28 cellular contexts compared by ENCODE assay signal in genomic region chr3:72721696-72722381, GRCh38.
DNase-seq lines count a peak whose midpoint lies in the region; ATAC-seq, FAIRE-seq and TF ChIP-seq lines count a peak whose summit lies in the region.
"Had no signal": no experiment of that assay in that cellular context is flagged by ENCODE, and none has a peak within 500 bp of the region (broad histone marks: within the 10 kb centered on the region; RNA-seq: fewer than 3 reads in every experiment).

No MANE protein-coding gene starts in this region.

- H3K9me3 ChIP-seq in HEK293 (ENCODE audit: control insufficient read depth, insufficient read depth, low read depth, low read length) (no peaks in the 10 kb centered on the region), pancreas (no peaks in the 10 kb centered on the region)
- H3K9me3 ChIP-seq: BLaER1 treated with 17β-estradiol and CSF1 and Interleukin-3, amounts not matched to agents 10 nM and 100 nM; colonic mucosa; esophagus squamous epithelium; left lung; stomach; tibial artery had no signal

- DNase-seq in activated T-helper 1 cell treated with anti-CD3 and anti-CD28 coated beads, Interleukin-12 subunit alpha, Interleukin-12 subunit beta, Interleukin-2, Interleukin-4 antibody, amounts not matched to agents 30 ng/mL and 10 ng/mL and 1 ng/mL, durations not matched to agents 14 hours and 24 hours and 36 hours (ENCODE audit: low spot score) = no peak
- DNase-seq in nephron progenitor cell (no peak), pancreas (no peak), NCI-H526 treated with DMSO at 0.1 percent for 48 hours (lab: John Stamatoyannopoulos, UW) (no peak), HUDEP-2 (lab: John Stamatoyannopoulos, UW; ENCODE audit: unreplicated experiment in 76 of 76) (no peak), NCI-H1930 (lab: John Stamatoyannopoulos, UW) (no peak)
- DNase-seq: activated CD4-positive, alpha-beta memory T cell treated with anti-CD3 and anti-CD28 coated beads, Interleukin-2, amount 10 ng/mL, durations not matched to agents 7 days and 5 days; activated CD4-positive, CD25-positive, alpha-beta regulatory T cell; activated T-cell treated with anti-CD3 and anti-CD28 coated beads for 4 hours; brain microvascular endothelial cell; colonic mucosa; DND-41; esophagus squamous epithelium; HCEC 1CT; immature natural killer cell; left lung; natural killer cell; NCI-H1048; NCI-H187 treated with DMSO at 0.1 percent for 48 hours; posterior cingulate gyrus; stomach; T-helper 9 cell; tibial artery had no signal

- intact Hi-C loops in activated T-helper 1 cell treated with anti-CD3 and anti-CD28 coated beads, Interleukin-12 subunit alpha, Interleukin-12 subunit beta, Interleukin-2, Interleukin-4 antibody, amounts not matched to agents 30 ng/mL and 10 ng/mL and 1 ng/mL, durations not matched to agents 14 hours and 24 hours and 36 hours (cut with micrococcal nuclease) = loop anchor here (2.0 kb wide), 1 partner anchor 249 kb away; no protein-coding TSS in a partner anchor
- intact Hi-C loops in pancreas (cut with DNase I) = no loop called here

- CTCF ChIA-PET in HEK293 (lab: Yijun Ruan, JAX) = no interaction called here

- H3K27me3 Mint-ChIP-seq in activated T-helper 1 cell treated with anti-CD3 and anti-CD28 coated beads, Interleukin-12 subunit alpha, Interleukin-12 subunit beta, Interleukin-2, Interleukin-4 antibody, amounts not matched to agents 30 ng/mL and 10 ng/mL and 1 ng/mL, durations not matched to agents 14 hours and 24 hours and 36 hours (ENCODE audit: insufficient read depth) = no peaks in the 10 kb centered on the region
- H3K27me3 Mint-ChIP-seq in nephron progenitor cell (ENCODE audit: low read depth, poor library complexity) = peaks cover 11% of the 10 kb centered on the region
- H3K27me3 Mint-ChIP-seq: activated CD4-positive, alpha-beta memory T cell treated with anti-CD3 and anti-CD28 coated beads, Interleukin-2, amount 10 ng/mL, durations not matched to agents 7 days and 5 days had no signal

- H3K4me1 ChIP-seq in HEK293 (ENCODE audit: control insufficient read depth, insufficient read depth, low read length) (peaks cover 4% of the 10 kb centered on the region; the same call in 1 of the 2 replicates), pancreas (no peaks in the 10 kb centered on the region)
- H3K4me1 ChIP-seq: colonic mucosa, left lung had no signal

- H3K27me3 ChIP-seq in pancreas = no peaks in the 10 kb centered on the region
- H3K27me3 ChIP-seq: BLaER1 treated with 17β-estradiol and CSF1 and Interleukin-3, amounts not matched to agents 10 nM and 100 nM; brain microvascular endothelial cell; colonic mucosa; hepatocyte; left lung; stomach; tibial artery had no signal

- 82 to 84% methylated on average over 7 of the region's 7 CpGs for WGBS in pancreas, 2 donors

- ATAC-seq in pancreas = no peak
- ATAC-seq: natural killer cell had no signal

- H3K27ac Mint-ChIP-seq in activated T-helper 1 cell treated with anti-CD3 and anti-CD28 coated beads, Interleukin-12 subunit alpha, Interleukin-12 subunit beta, Interleukin-2, Interleukin-4 antibody, amounts not matched to agents 30 ng/mL and 10 ng/mL and 1 ng/mL, durations not matched to agents 14 hours and 24 hours and 36 hours = peak overlapping the region; percentile 7
- peak overlapping the region; percentile 44 for H3K27ac Mint-ChIP-seq in nephron progenitor cell
- H3K27ac Mint-ChIP-seq: activated CD4-positive, alpha-beta memory T cell treated with anti-CD3 and anti-CD28 coated beads, Interleukin-2, amount 10 ng/mL, durations not matched to agents 7 days and 5 days; immature natural killer cell; natural killer cell had no signal

- FAIRE-seq in pancreas (lab: Jason Lieb, UNC) = no peak
- FAIRE-seq: frontal cortex had no signal

- peaks cover 10% of the 10 kb centered on the region for H3K4me1 Mint-ChIP-seq in activated T-helper 1 cell treated with anti-CD3 and anti-CD28 coated beads, Interleukin-12 subunit alpha, Interleukin-12 subunit beta, Interleukin-2, Interleukin-4 antibody, amounts not matched to agents 30 ng/mL and 10 ng/mL and 1 ng/mL, durations not matched to agents 14 hours and 24 hours and 36 hours (ENCODE audit: low read depth)
- H3K4me1 Mint-ChIP-seq in nephron progenitor cell = peaks cover 39% of the 10 kb centered on the region
- H3K4me1 Mint-ChIP-seq: immature natural killer cell, natural killer cell had no signal

- H3K9me3 Mint-ChIP-seq in activated T-helper 1 cell treated with anti-CD3 and anti-CD28 coated beads, Interleukin-12 subunit alpha, Interleukin-12 subunit beta, Interleukin-2, Interleukin-4 antibody, amounts not matched to agents 30 ng/mL and 10 ng/mL and 1 ng/mL, durations not matched to agents 14 hours and 24 hours and 36 hours = no peaks in the 10 kb centered on the region
- peaks cover 8% of the 10 kb centered on the region for H3K9me3 Mint-ChIP-seq in nephron progenitor cell
- H3K9me3 Mint-ChIP-seq: activated CD4-positive, alpha-beta memory T cell treated with anti-CD3 and anti-CD28 coated beads, Interleukin-2, amount 10 ng/mL, durations not matched to agents 7 days and 5 days; natural killer cell had no signal

- TF ChIP-seq CTCF in C4-2B (conservative IDR thresholded peaks at IDR 0.05) (no peak), HEK293 (tag by site-specific recombination; IDR thresholded peaks at IDR 0.05) (no peak), nephron progenitor cell (IDR thresholded peaks at IDR 0.05) (no peak), pancreas (IDR thresholded peaks at IDR 0.05) (no peak)

- H3K27ac ChIP-seq in C4-2B = peak overlapping the region; percentile 31
- no peak overlapping the region for H3K27ac ChIP-seq in HEK293 (ENCODE audit: extremely low read depth, low read depth, low read length)
- no peak overlapping the region for H3K27ac ChIP-seq in pancreas
- H3K27ac ChIP-seq: BLaER1 treated with 17β-estradiol and CSF1 and Interleukin-3, amounts not matched to agents 10 nM and 100 nM; brain microvascular endothelial cell; colonic mucosa; left lung; stomach; tibial artery had no signal

- no peaks in the 10 kb centered on the region for H3K36me3 Mint-ChIP-seq in activated T-helper 1 cell treated with anti-CD3 and anti-CD28 coated beads, Interleukin-12 subunit alpha, Interleukin-12 subunit beta, Interleukin-2, Interleukin-4 antibody, amounts not matched to agents 30 ng/mL and 10 ng/mL and 1 ng/mL, durations not matched to agents 14 hours and 24 hours and 36 hours (ENCODE audit: low read depth)
- no peaks in the 10 kb centered on the region for H3K36me3 Mint-ChIP-seq in nephron progenitor cell (ENCODE audit: low read depth)
- H3K36me3 Mint-ChIP-seq: natural killer cell had no signal

- POLR2A ChIA-PET in HEK293 (lab: Yijun Ruan, JAX) = no interaction called here

- H3K36me3 ChIP-seq in HEK293 (ENCODE audit: control insufficient read depth in 2 of 2, insufficient read depth in 1 of 2, low read length in 2 of 2) (no peaks in the 10 kb centered on the region), pancreas (no peaks in the 10 kb centered on the region)
- H3K36me3 ChIP-seq: BLaER1 treated with 17β-estradiol and CSF1 and Interleukin-3, amounts not matched to agents 10 nM and 100 nM; brain microvascular endothelial cell; colonic mucosa; esophagus squamous epithelium; left lung; stomach; tibial artery had no signal

- H3K4me3 ChIP-seq in HEK293 (ENCODE audit: low read depth, low read length) = no peak overlapping the region
- no peak overlapping the region for H3K4me3 ChIP-seq in pancreas
- H3K4me3 ChIP-seq: BLaER1 treated with 17β-estradiol and CSF1 and Interleukin-3, amounts not matched to agents 10 nM and 100 nM; colonic mucosa; esophagus squamous epithelium; hepatocyte; left lung; stomach; tibial artery had no signal

- no peak overlapping the region for H3K4me3 Mint-ChIP-seq in activated T-helper 1 cell treated with anti-CD3 and anti-CD28 coated beads, Interleukin-12 subunit alpha, Interleukin-12 subunit beta, Interleukin-2, Interleukin-4 antibody, amounts not matched to agents 30 ng/mL and 10 ng/mL and 1 ng/mL, durations not matched to agents 14 hours and 24 hours and 36 hours
- no peak overlapping the region for H3K4me3 Mint-ChIP-seq in nephron progenitor cell
- H3K4me3 Mint-ChIP-seq: activated CD4-positive, alpha-beta memory T cell treated with anti-CD3 and anti-CD28 coated beads, Interleukin-2, amount 10 ng/mL, durations not matched to agents 7 days and 5 days; immature natural killer cell; natural killer cell had no signal

TF ChIP-seq in HEK293, 187 proteins besides CTCF, POLR2A, EP300 and RAD21:
- no peak for TF ChIP-seq ZNF510 (tag by site-specific recombination; IDR thresholded peaks at IDR 0.05; ENCODE audit: insufficient replicate concordance)
- TF ChIP-seq ZNF366 (tag by site-specific recombination; conservative IDR thresholded peaks at IDR 0.05) = peak; percentile 91
- peak; percentile 26; the same call in 1 of the 2 replicates for TF ChIP-seq WT1 (tag by site-specific recombination; IDR thresholded peaks at IDR 0.05)
